17 cellular contexts compared by ENCODE assay signal in genomic region chr16:23141500-23141899, GRCh38. TPM values are rescaled to one million over a fixed set of nuclear protein-coding genes. Genes with fewer than 3 reads are reported as not detected.
DNase-seq lines count a peak whose midpoint lies in the region; ATAC-seq and TF ChIP-seq lines count a peak whose summit lies in the region.
"Had no signal": no experiment of that assay in that cellular context is flagged by ENCODE, and none has a peak within 500 bp of the region (broad histone marks: within the 10 kb centered on the region; RNA-seq: fewer than 3 reads in every experiment).

No MANE protein-coding gene starts in this region.

- peaks cover 13% of the 10 kb centered on the region for H3K9me3 Mint-ChIP-seq in activated CD8-positive, alpha-beta T cell treated with anti-CD3 and anti-CD28 coated beads for 36 hours

- H3K27me3 ChIP-seq in right atrium auricular region (no peaks in the 10 kb centered on the region), esophagus squamous epithelium (no peaks in the 10 kb centered on the region), prostate gland (replicated peaks; ENCODE audit: insufficient read depth) (no peaks in the 10 kb centered on the region), vagina (no peaks in the 10 kb centered on the region)

- ATAC-seq in Right ventricle myocardium superior (ENCODE audit: poor library complexity) (no peak), HG03442 (IDR thresholded peaks at IDR 0.05; ENCODE audit: unreplicated experiment) (no peak)
- no peak for ATAC-seq in activated CD8-positive, alpha-beta T cell treated with anti-CD3 and anti-CD28 coated beads for 36 hours

- H3K36me3 ChIP-seq in right atrium auricular region, result no peaks in the 10 kb centered on the region
- H3K36me3 ChIP-seq in esophagus squamous epithelium, result no peaks in the 10 kb centered on the region
- no peaks in the 10 kb centered on the region for H3K36me3 ChIP-seq in prostate gland
- no peaks in the 10 kb centered on the region for H3K36me3 ChIP-seq in vagina

- H3K4me1 ChIP-seq in right atrium auricular region (peaks cover 0 to 64% of the 10 kb centered on the region in 2 donors), esophagus squamous epithelium (peaks cover 0 to 88% (median 50%) of the 10 kb centered on the region in 3 donors), prostate gland (replicated peaks) (peaks cover 4% of the 10 kb centered on the region), vagina (peaks cover 82% of the 10 kb centered on the region)

- peaks cover 0 to 18% of the 10 kb centered on the region in 2 donors for H3K9me3 ChIP-seq in right atrium auricular region
- H3K9me3 ChIP-seq in esophagus squamous epithelium, result peaks cover 0 to 5% (median 0%) of the 10 kb centered on the region in 3 donors
- no peaks in the 10 kb centered on the region for H3K9me3 ChIP-seq in prostate gland
- H3K9me3 ChIP-seq in vagina, result no peaks in the 10 kb centered on the region

- TF ChIP-seq CTCF in right atrium auricular region (IDR thresholded peaks at IDR 0.05) (no peak), esophagus squamous epithelium (IDR thresholded peaks at IDR 0.05) (no peak), prostate gland (IDR thresholded peaks at IDR 0.05) (no peak), vagina (IDR thresholded peaks at IDR 0.05) (no peak)
- no peak for TF ChIP-seq CTCF in activated CD8-positive, alpha-beta T cell treated with anti-CD3 and anti-CD28 coated beads for 36 hours (IDR thresholded peaks at IDR 0.05)

- WGBS in esophagus squamous epithelium, 2 donors, result 55 to 77% methylated on average over 6 of the region's 6 CpGs
- WGBS in prostate gland, result 82% methylated on average over 6 of the region's 6 CpGs

- H3K27ac ChIP-seq in right atrium auricular region (peak overlapping the region; percentile 65 to 80), esophagus squamous epithelium (peak overlapping the region; percentile 68 to 97 (median 84)), prostate gland (peak overlapping the region; percentile 86), vagina (peak overlapping the region; percentile 79)
- H3K27ac ChIP-seq: C4-2B, KMS-11 had no signal

- DNase-seq in right atrium auricular region (ENCODE audit: low spot score) (no peak), Right ventricle myocardium superior (no peak), esophagus squamous epithelium (lab: John Stamatoyannopoulos, UW) (no peak), prostate gland (ENCODE audit: low spot score) (no peak), vagina (ENCODE audit: extremely low spot score in 2 of 2) (no peak)
- no peak for DNase-seq in activated CD4-positive, alpha-beta T cell treated with anti-CD3 and anti-CD28 coated beads, Interleukin-2, amount 50 U/mL, for 4 hours
- DNase-seq in activated CD8-positive, alpha-beta T cell treated with anti-CD3 and anti-CD28 coated beads for 36 hours, result no peak
- DNase-seq: NCI-H1048, NCI-H1436 treated with DMSO at 0.1 percent for 48 hours, NCI-H2029 treated with DMSO at 0.1 percent for 48 hours, NCI-H2171 treated with DMSO at 0.1 percent for 48 hours, NCI-H524 had no signal

- no peaks in the 10 kb centered on the region for H3K27me3 Mint-ChIP-seq in activated CD8-positive, alpha-beta T cell treated with anti-CD3 and anti-CD28 coated beads for 36 hours

- POLR2A ChIA-PET in activated CD8-positive, alpha-beta T cell treated with anti-CD3 and anti-CD28 coated beads for 36 hours (lab: Charles Lee), result no interaction called here

- no peak overlapping the region for H3K4me3 Mint-ChIP-seq in activated CD8-positive, alpha-beta T cell treated with anti-CD3 and anti-CD28 coated beads for 36 hours

- H3K27ac Mint-ChIP-seq in activated CD8-positive, alpha-beta T cell treated with anti-CD3 and anti-CD28 coated beads for 36 hours, result no peak overlapping the region

- CTCF ChIA-PET in activated CD8-positive, alpha-beta T cell treated with anti-CD3 and anti-CD28 coated beads for 36 hours (lab: Charles Lee), result interaction anchor here (1.0 kb wide), 1 partner anchor 243 kb away, joined by 3 read pairs; no protein-coding TSS in a partner anchor

- peaks cover 11% of the 10 kb centered on the region for H3K4me1 Mint-ChIP-seq in activated CD8-positive, alpha-beta T cell treated with anti-CD3 and anti-CD28 coated beads for 36 hours (ENCODE audit: low read depth)

- peaks cover 13% of the 10 kb centered on the region for H3K36me3 Mint-ChIP-seq in activated CD8-positive, alpha-beta T cell treated with anti-CD3 and anti-CD28 coated beads for 36 hours (ENCODE audit: low read depth)

- H3K4me3 ChIP-seq in right atrium auricular region (no peak overlapping the region), esophagus squamous epithelium (no peak overlapping the region), prostate gland (no peak overlapping the region), vagina (no peak overlapping the region)

- intact Hi-C loops in Right ventricle myocardium superior (cut with DNase I) (no loop called here), esophagus squamous epithelium (cut with DNase I) (no loop called here), prostate gland (cut with DNase I) (no loop called here), vagina (cut with DNase I) (no loop called here)
- intact Hi-C loops in activated CD8-positive, alpha-beta T cell treated with anti-CD3 and anti-CD28 coated beads for 36 hours (cut with micrococcal nuclease), result no loop called here

- no peak for TF ChIP-seq POLR2A in esophagus squamous epithelium (IDR thresholded peaks at IDR 0.05)
- TF ChIP-seq POLR2A in prostate gland (IDR thresholded peaks at IDR 0.05), result no peak
- TF ChIP-seq POLR2A in vagina (IDR thresholded peaks at IDR 0.05), result no peak

RNA-seq across cellular contexts. Expression of gene USP31, which starts 7.8 kb away (rescaled TPM):
- total RNA-seq in right atrium auricular region (10 to 100 TPM; 19.7 to 29.0 TPM), Right ventricle myocardium superior (25.7 TPM), esophagus squamous epithelium (10 to 100 TPM in 2 of 4 donors, 1 to 10 TPM in 2; 7.8 to 29.9 (median 11.0) TPM), prostate gland (10 to 100 TPM; 16.2 to 67.3 TPM), vagina (32.2 TPM)
- total RNA-seq in activated CD8-positive, alpha-beta T cell treated with anti-CD3 and anti-CD28 coated beads for 36 hours, result 1 to 10 TPM; 4.5 to 4.9 TPM

RNA-seq across cellular contexts. Expression of gene SCNN1G, which starts 41.0 kb away (rescaled TPM):
- total RNA-seq in right atrium auricular region (not detected), Right ventricle myocardium superior (0.13 TPM), esophagus squamous epithelium (10 to 100 TPM in 1 of 4 donors, 1 to 10 TPM in 3; 5.0 to 10.8 (median 7.0) TPM), prostate gland (10 to 100 TPM in 1 of 2 donors, 1 to 10 TPM in 1; 8.6 to 11.1 TPM), vagina (26.5 TPM)
- not detected for total RNA-seq in activated CD8-positive, alpha-beta T cell treated with anti-CD3 and anti-CD28 coated beads for 36 hours
- total RNA-seq: H4, M059J had no signal
